8 cellular contexts compared by ENCODE assay signal in the genomic region with DNA sequence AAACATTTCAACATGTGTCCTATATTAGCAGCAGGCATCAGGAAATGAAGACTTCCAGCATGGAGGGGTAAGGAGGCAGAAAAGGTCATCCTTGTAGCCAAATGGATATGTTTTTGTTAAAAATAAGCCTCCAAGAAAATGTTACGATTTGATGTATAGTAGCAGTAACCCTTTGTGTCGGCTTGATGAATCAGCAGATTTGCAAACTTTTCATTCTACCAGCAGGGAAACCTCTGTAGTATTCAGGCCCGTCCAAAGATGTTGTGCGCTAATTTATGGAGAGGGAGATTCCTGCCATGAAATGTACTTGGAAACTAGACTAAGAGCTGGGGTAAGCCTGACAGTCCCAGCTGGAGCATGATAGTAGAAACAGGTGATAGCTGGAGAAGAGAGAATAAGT.
"Had no signal": no experiment of that assay in that cellular context is flagged by ENCODE, and none has a peak within 500 bp of the region (broad histone marks: within the 10 kb centered on the region; RNA-seq: fewer than 3 reads in every experiment).

No MANE protein-coding gene starts in this region.

- H3K27ac Mint-ChIP-seq: HFFc6, IgD-negative memory B cell had no signal

- H3K4me3 ChIP-seq: HAP-1 had no signal

- ATAC-seq: HCT116 had no signal

- H3K4me1 ChIP-seq: HAP-1 had no signal

- H3K36me3 ChIP-seq: HAP-1 had no signal

- H3K4me3 Mint-ChIP-seq: HFFc6, IgD-negative memory B cell had no signal

- H3K4me1 Mint-ChIP-seq: IgD-negative memory B cell had no signal

- H3K9me3 ChIP-seq: HAP-1 had no signal

- FAIRE-seq: HTR-8/SVneo had no signal

- DNase-seq: GOT3, H7, HFFc6, KG1 had no signal

- H3K27me3 Mint-ChIP-seq: IgD-negative memory B cell had no signal
